13 cellular contexts compared by ENCODE assay signal in genomic region chr2:216880509-216881184, GRCh38. TPM values are rescaled to one million over a fixed set of nuclear protein-coding genes. Genes with fewer than 3 reads are reported as not detected.
DNase-seq lines count a peak whose midpoint lies in the region; ATAC-seq and TF ChIP-seq lines count a peak whose summit lies in the region.
"Had no signal": no experiment of that assay in that cellular context is flagged by ENCODE, and none has a peak within 500 bp of the region (broad histone marks: within the 10 kb centered on the region; RNA-seq: fewer than 3 reads in every experiment).

No MANE protein-coding gene starts in this region.

- no peaks in the 10 kb centered on the region for H3K36me3 ChIP-seq in testis (ENCODE audit: low read depth, missing control alignments)

- no peak overlapping the region for H3K27ac Mint-ChIP-seq in activated T-cell treated with anti-CD3 and anti-CD28 coated beads, Interleukin-2, amount 50 U/mL, for 72 hours
- peak overlapping the region; percentile 86 for H3K27ac Mint-ChIP-seq in activated CD8-positive, alpha-beta T cell treated with anti-CD3 and anti-CD28 coated beads, Interleukin-2, amount 10 ng/mL, durations not matched to agents 7 days and 5 days

- H3K4me3 Mint-ChIP-seq in activated T-cell treated with anti-CD3 and anti-CD28 coated beads, Interleukin-2, amount 50 U/mL, for 72 hours: no peak overlapping the region
- peak overlapping the region; percentile 55 for H3K4me3 Mint-ChIP-seq in activated CD8-positive, alpha-beta T cell treated with anti-CD3 and anti-CD28 coated beads, Interleukin-2, amount 10 ng/mL, durations not matched to agents 7 days and 5 days

- ATAC-seq in activated T-cell treated with anti-CD3 and anti-CD28 coated beads, Interleukin-2, amount 50 U/mL, for 72 hours (replicated peaks in 1 of 2): peak; percentile 68 to 75
- peak; percentile 83 for ATAC-seq in activated CD8-positive, alpha-beta T cell treated with anti-CD3 and anti-CD28 coated beads, Interleukin-2, amount 10 ng/mL, durations not matched to agents 7 days and 5 days
- no peak for ATAC-seq in HG03469 (IDR thresholded peaks at IDR 0.05; ENCODE audit: unreplicated experiment)

- H3K4me1 Mint-ChIP-seq in activated T-cell treated with anti-CD3 and anti-CD28 coated beads, Interleukin-2, amount 50 U/mL, for 72 hours (ENCODE audit: low read depth): peaks cover 20% of the 10 kb centered on the region
- peaks cover 54% of the 10 kb centered on the region for H3K4me1 Mint-ChIP-seq in activated CD8-positive, alpha-beta T cell treated with anti-CD3 and anti-CD28 coated beads, Interleukin-2, amount 10 ng/mL, durations not matched to agents 7 days and 5 days (ENCODE audit: low read depth)

- H3K27me3 Mint-ChIP-seq in activated T-cell treated with anti-CD3 and anti-CD28 coated beads, Interleukin-2, amount 50 U/mL, for 72 hours (ENCODE audit: low read depth): no peaks in the 10 kb centered on the region
- H3K27me3 Mint-ChIP-seq in activated CD8-positive, alpha-beta T cell treated with anti-CD3 and anti-CD28 coated beads, Interleukin-2, amount 10 ng/mL, durations not matched to agents 7 days and 5 days (ENCODE audit: low read depth): no peaks in the 10 kb centered on the region

- CTCF ChIA-PET in activated CD8-positive, alpha-beta T cell treated with anti-CD3 and anti-CD28 coated beads, Interleukin-2, amount 10 ng/mL, durations not matched to agents 7 days and 5 days (lab: Charles Lee): no interaction called here

- H3K27me3 ChIP-seq in testis: no peaks in the 10 kb centered on the region

- H3K4me1 ChIP-seq in testis: peaks cover 3% of the 10 kb centered on the region

- H3K27ac ChIP-seq in testis: no peak overlapping the region

- no peaks in the 10 kb centered on the region for H3K9me3 ChIP-seq in testis

- no peaks in the 10 kb centered on the region for H3K36me3 Mint-ChIP-seq in activated T-cell treated with anti-CD3 and anti-CD28 coated beads, Interleukin-2, amount 50 U/mL, for 72 hours (ENCODE audit: insufficient read depth in 2 of 2)
- peaks cover 20% of the 10 kb centered on the region for H3K36me3 Mint-ChIP-seq in activated CD8-positive, alpha-beta T cell treated with anti-CD3 and anti-CD28 coated beads, Interleukin-2, amount 10 ng/mL, durations not matched to agents 7 days and 5 days (ENCODE audit: low read depth)

- peak in 1 of 2 donors; percentile 13 for DNase-seq in activated T-cell treated with anti-CD3 and anti-CD28 coated beads, Interleukin-2, amount 50 U/mL, for 72 hours
- DNase-seq in activated T-cell treated with anti-CD3 and anti-CD28 coated beads, Interleukin-2, amount 50 U/mL, for 1 hour: no peak
- peak; percentile 85 for DNase-seq in activated CD8-positive, alpha-beta T cell treated with anti-CD3 and anti-CD28 coated beads, Interleukin-2, amount 10 ng/mL, durations not matched to agents 7 days and 5 days
- DNase-seq in iris pigment epithelial cell (ENCODE audit: low read depth) (peak; percentile 81), testis (peak; percentile 85), amygdala (lab: John Stamatoyannopoulos, UW) (no peak), SKM-1 treated with dmso at 0.1 percent for 144 hours (lab: John Stamatoyannopoulos, UW; ENCODE audit: unreplicated experiment) (no peak)
- DNase-seq: DMS79; NCI-H1092 treated with DMSO at 0.1 percent for 48 hours; occipital lobe; stimulated activated CD4-positive, alpha-beta T cell treated with anti-CD3 and anti-CD28 coated beads, Interleukin-4, amount 100 ng/mL, for 4 hours had no signal

- H3K4me3 ChIP-seq in testis: no peak overlapping the region

- H3K9me3 Mint-ChIP-seq in activated T-cell treated with anti-CD3 and anti-CD28 coated beads, Interleukin-2, amount 50 U/mL, for 72 hours: no peaks in the 10 kb centered on the region
- no peaks in the 10 kb centered on the region for H3K9me3 Mint-ChIP-seq in activated CD8-positive, alpha-beta T cell treated with anti-CD3 and anti-CD28 coated beads, Interleukin-2, amount 10 ng/mL, durations not matched to agents 7 days and 5 days (ENCODE audit: insufficient read depth)

- no peak for TF ChIP-seq POLR2A in testis (IDR thresholded peaks at IDR 0.05)

- POLR2A ChIA-PET in activated CD8-positive, alpha-beta T cell treated with anti-CD3 and anti-CD28 coated beads, Interleukin-2, amount 10 ng/mL, durations not matched to agents 7 days and 5 days (lab: Charles Lee): no interaction called here

- intact Hi-C loops in testis (cut with DNase I; ENCODE audit: low total_unique reads): no loop called here

- TF ChIP-seq CTCF in testis (IDR thresholded peaks at IDR 0.05): no peak

- WGBS in testis, 2 donors: 69 to 84% methylated on average over 7 of the region's 7 CpGs

RNA-seq across cellular contexts. Expression of gene TNP1, which starts 20.8 kb away (rescaled TPM):
- total RNA-seq in activated T-cell treated with anti-CD3 and anti-CD28 coated beads, Interleukin-2, amount 50 U/mL, for 72 hours: not detected
- total RNA-seq in activated CD8-positive, alpha-beta T cell treated with anti-CD3 and anti-CD28 coated beads, Interleukin-2, amount 10 ng/mL, durations not matched to agents 7 days and 5 days: not detected
- total RNA-seq in testis: 1,000 to 10,000 TPM; 2,101 to 8,033 TPM
- 6,608 TPM for polyA plus RNA-seq in testis (ENCODE audit: insufficient read depth, low read depth, low replicate concordance)
- total RNA-seq: cardiac septum, occipital lobe had no signal

Comparison
In these comparisons a context has a peak if more than half of its experiments do, and no peak if none do; other contexts are left out.
1. DNase-seq: peak in activated CD8-positive, alpha-beta T cell treated with anti-CD3 and anti-CD28 coated beads, Interleukin-2, amount 10 ng/mL, durations not matched to agents 7 days and 5 days (single experiment), iris pigment epithelial cell (single experiment) and testis (single experiment); none in activated T-cell treated with anti-CD3 and anti-CD28 coated beads, Interleukin-2, amount 50 U/mL, for 1 hour (single experiment), amygdala (0 of 56) and SKM-1 treated with dmso at 0.1 percent for 144 hours (single experiment).
2. RNA of gene TNP1, which starts 20.8 kb away (total RNA-seq): 2,101 to 8,033 TPM in testis; not detected in activated T-cell treated with anti-CD3 and anti-CD28 coated beads, Interleukin-2, amount 50 U/mL, for 72 hours and not detected in activated CD8-positive, alpha-beta T cell treated with anti-CD3 and anti-CD28 coated beads, Interleukin-2, amount 10 ng/mL, durations not matched to agents 7 days and 5 days; every median in the first group is over 1,000 times any median in the second.